Comparison of ENCODE assay signal across 2 cellular contexts in the genomic region with DNA sequence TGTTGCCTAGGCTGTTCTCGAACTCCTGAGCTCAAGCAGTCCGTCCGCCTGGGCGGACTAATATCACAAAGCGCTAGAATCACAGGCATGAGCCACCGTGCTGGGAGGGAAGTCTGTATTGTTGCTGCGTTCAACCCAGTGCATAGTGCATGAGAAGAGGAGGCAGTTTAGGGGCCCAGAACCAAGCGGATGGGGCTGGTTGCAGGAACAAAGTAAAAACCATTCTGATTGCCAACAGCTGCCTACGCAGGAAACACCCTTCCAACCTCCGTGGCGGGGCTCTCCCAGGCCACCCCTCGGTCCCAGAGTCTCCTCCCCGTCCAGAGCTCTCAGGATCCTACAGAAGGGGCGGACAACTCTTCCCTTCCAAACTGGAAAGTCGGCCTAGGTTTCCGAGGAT.
TF ChIP-seq lines count a peak whose summit lies in the region.

No MANE protein-coding gene starts in this region.

TF ChIP-seq in IMR-90, 13 proteins besides CTCF, POLR2A, EP300 and RAD21:
- TF ChIP-seq RCOR1 (IDR thresholded peaks at IDR 0.05; ENCODE audit: insufficient replicate concordance, low read length) (no peak), SMC3 (IDR thresholded peaks at IDR 0.05; ENCODE audit: low read depth, low read length) (no peak), CEBPB (IDR thresholded peaks at IDR 0.05; ENCODE audit: low read depth, low read length) (no peak), BHLHE40 (IDR thresholded peaks at IDR 0.05; ENCODE audit: low read depth, low read length) (no peak), NFE2L2 (IDR thresholded peaks at IDR 0.05; ENCODE audit: low read depth, low read length) (no peak), FOS (IDR thresholded peaks at IDR 0.05; ENCODE audit: low read depth, low read length) (no peak)
- TF ChIP-seq, protein P1, sequence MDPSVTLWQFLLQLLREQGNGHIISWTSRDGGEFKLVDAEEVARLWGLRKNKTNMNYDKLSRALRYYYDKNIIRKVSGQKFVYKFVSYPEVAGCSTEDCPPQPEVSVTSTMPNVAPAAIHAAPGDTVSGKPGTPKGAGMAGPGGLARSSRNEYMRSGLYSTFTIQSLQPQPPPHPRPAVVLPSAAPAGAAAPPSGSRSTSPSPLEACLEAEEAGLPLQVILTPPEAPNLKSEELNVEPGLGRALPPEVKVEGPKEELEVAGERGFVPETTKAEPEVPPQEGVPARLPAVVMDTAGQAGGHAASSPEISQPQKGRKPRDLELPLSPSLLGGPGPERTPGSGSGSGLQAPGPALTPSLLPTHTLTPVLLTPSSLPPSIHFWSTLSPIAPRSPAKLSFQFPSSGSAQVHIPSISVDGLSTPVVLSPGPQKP (IDR thresholded peaks at IDR 0.05; ENCODE audit: borderline replicate concordance, low read depth, low read length): no peak

TF ChIP-seq in HEK293T, 16 proteins besides CTCF, POLR2A, EP300 and RAD21:
- no peak for TF ChIP-seq SP1 (IDR thresholded peaks at IDR 0.05)
- no peak for TF ChIP-seq TARDBP (IDR thresholded peaks at IDR 0.05)
- TF ChIP-seq SUZ12 (IDR thresholded peaks at IDR 0.05): no peak
- TF ChIP-seq, protein P2, sequence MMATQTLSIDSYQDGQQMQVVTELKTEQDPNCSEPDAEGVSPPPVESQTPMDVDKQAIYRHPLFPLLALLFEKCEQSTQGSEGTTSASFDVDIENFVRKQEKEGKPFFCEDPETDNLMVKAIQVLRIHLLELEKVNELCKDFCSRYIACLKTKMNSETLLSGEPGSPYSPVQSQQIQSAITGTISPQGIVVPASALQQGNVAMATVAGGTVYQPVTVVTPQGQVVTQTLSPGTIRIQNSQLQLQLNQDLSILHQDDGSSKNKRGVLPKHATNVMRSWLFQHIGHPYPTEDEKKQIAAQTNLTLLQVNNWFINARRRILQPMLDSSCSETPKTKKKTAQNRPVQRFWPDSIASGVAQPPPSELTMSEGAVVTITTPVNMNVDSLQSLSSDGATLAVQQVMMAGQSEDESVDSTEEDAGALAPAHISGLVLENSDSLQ (IDR thresholded peaks at IDR 0.05): no peak
- no peak for TF ChIP-seq NFRKB (IDR thresholded peaks at IDR 0.05)
- no peak for TF ChIP-seq ELF4 (IDR thresholded peaks at IDR 0.05)
- TF ChIP-seq ZNF384 (IDR thresholded peaks at IDR 0.05): no peak
- TF ChIP-seq CTBP1 (IDR thresholded peaks at IDR 0.05; ENCODE audit: borderline replicate concordance): no peak
- no peak for TF ChIP-seq L3MBTL2 (conservative IDR thresholded peaks at IDR 0.05)
- TF ChIP-seq BHLHE40 (IDR thresholded peaks at IDR 0.05; ENCODE audit: borderline replicate concordance): no peak
- no peak for TF ChIP-seq FOXA1 (IDR thresholded peaks at IDR 0.05)
- TF ChIP-seq ARNT (IDR thresholded peaks at IDR 0.05): no peak
- TF ChIP-seq FOXM1 (IDR thresholded peaks at IDR 0.05; ENCODE audit: borderline replicate concordance): no peak
- no peak for TF ChIP-seq FOXK2 (IDR thresholded peaks at IDR 0.05)
- no peak for TF ChIP-seq LEF1 (IDR thresholded peaks at IDR 0.05; ENCODE audit: borderline replicate concordance)
- TF ChIP-seq HDGF (IDR thresholded peaks at IDR 0.05; ENCODE audit: borderline replicate concordance): no peak
